9 cellular contexts compared by ENCODE assay signal in the genomic region with DNA sequence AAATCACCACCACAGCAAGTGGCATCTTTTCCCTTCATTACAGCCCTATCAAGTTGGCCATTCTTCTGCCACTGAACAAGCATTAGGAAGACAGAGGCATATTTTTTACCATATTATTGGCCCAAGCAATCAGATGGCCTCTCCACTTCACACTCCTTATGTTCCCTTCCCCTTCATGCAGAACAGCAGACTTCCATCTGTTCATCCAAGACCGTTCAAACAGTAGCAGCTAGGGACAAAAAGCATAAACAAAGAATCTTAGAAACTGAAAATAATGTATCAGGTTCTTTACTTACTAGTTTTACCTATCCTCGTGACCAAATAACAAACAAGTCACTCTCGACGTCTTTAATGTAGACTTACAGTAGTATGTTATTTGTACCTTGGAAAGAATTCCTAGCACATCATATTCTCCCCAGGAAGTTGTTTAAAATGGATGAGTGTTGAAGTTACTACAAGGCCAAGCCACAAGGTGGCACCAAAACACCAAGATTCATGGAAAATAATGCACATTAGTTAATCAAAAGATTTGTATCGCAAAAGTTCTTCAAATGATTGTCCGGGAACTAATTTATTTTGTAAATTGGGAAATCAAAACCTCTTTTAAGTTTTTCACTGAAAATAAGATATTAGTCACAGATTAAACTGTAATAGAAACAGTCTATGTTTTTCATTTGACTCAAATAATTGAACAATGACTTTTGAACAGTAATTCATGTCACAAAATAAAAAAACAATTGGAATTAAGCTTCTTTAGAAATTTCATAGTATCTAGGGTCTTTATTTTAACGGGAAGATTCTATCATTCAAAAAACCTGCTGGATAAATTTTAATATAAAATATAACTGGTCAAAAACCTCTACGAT.
A peak's percentile ranks its signal among the peaks of the same experiment; 100 is the strongest.
DNase-seq lines count a peak whose midpoint lies in the region; ATAC-seq, FAIRE-seq and TF ChIP-seq lines count a peak whose summit lies in the region.
"Had no signal": no experiment of that assay in that cellular context is flagged by ENCODE, and none has a peak within 500 bp of the region (broad histone marks: within the 10 kb centered on the region; RNA-seq: fewer than 3 reads in every experiment).

No MANE protein-coding gene starts in this region.

- peaks cover 15% of the 10 kb centered on the region for H3K36me3 Mint-ChIP-seq in brain

- no peaks in the 10 kb centered on the region for H3K9me3 Mint-ChIP-seq in brain

- H3F3A ChIP-seq in MM.1S (ENCODE audit: insufficient read depth, low read length): no peaks in the 10 kb centered on the region
- H3F3A ChIP-seq in SK-N-SH (replicated peaks; ENCODE audit: insufficient read depth): no peaks in the 10 kb centered on the region

- H3K9me2 ChIP-seq in MM.1S (replicated peaks; ENCODE audit: insufficient read depth, low read length) (no peaks in the 10 kb centered on the region), SK-N-SH (no peaks in the 10 kb centered on the region)

- POLR2A ChIA-PET in SK-N-SH (lab: Yijun Ruan, JAX): no interaction called here

- H3K27ac ChIP-seq in MM.1S (ENCODE audit: low read length) (no peak overlapping the region), SK-N-SH (ENCODE audit: low read depth in 2 of 2, low read length in 1 of 2) (no peak overlapping the region), kidney (ENCODE audit: low read depth in 2 of 2, low read length in 2 of 2) (no peak overlapping the region)
- H3K27ac ChIP-seq: BLaER1 had no signal

- H3K27me3 Mint-ChIP-seq in brain: no peaks in the 10 kb centered on the region

- ATAC-seq in GM19455 (IDR thresholded peaks at IDR 0.05; ENCODE audit: unreplicated experiment): no peak

- DNase-seq in NCI-H2081 (lab: John Stamatoyannopoulos, UW) (peak; percentile 56 to 70), NCI-H2081 treated with DMSO at 0.1 percent for 48 hours (lab: John Stamatoyannopoulos, UW) (no peak), MM.1S (peak; percentile 41), SK-N-SH (peak; percentile 41), kidney (no peak)
- peak; percentile 42 for DNase-seq in stimulated activated CD4-positive, alpha-beta T cell treated with anti-CD3 and anti-CD28 coated beads, Interleukin-4, amount 100 ng/mL, for 1 hour

- CTCF ChIA-PET in SK-N-SH (lab: Yijun Ruan, JAX): interaction anchor here (0.8 to 2.3 kb wide), 26 partner anchors 9 to 737 kb away, joined by 3 to 17 read pairs (median 3); a partner anchor contains a TSS

- intact Hi-C loops in kidney (cut with DNase I): loop anchor here (5.0 kb wide), 1 partner anchor 720 kb away; no protein-coding TSS in a partner anchor

- no peaks in the 10 kb centered on the region for H3K79me2 ChIP-seq in MM.1S (ENCODE audit: low read length)
- no peaks in the 10 kb centered on the region for H3K79me2 ChIP-seq in SK-N-SH (ENCODE audit: insufficient read depth)

- peaks cover 8% of the 10 kb centered on the region for H3K4me1 Mint-ChIP-seq in brain

- H3K4me3 Mint-ChIP-seq in brain: peak overlapping the region in 2 of 5 experiments; percentile 1 to 34

- no peak for TF ChIP-seq EP300 in SK-N-SH (IDR thresholded peaks at IDR 0.05; ENCODE audit: borderline replicate concordance in 1 of 2, low read depth in 1 of 2, low read length in 1 of 2)

- no peak overlapping the region for H3K4me2 ChIP-seq in MM.1S (ENCODE audit: low read depth, low read length)
- H3K4me2 ChIP-seq in SK-N-SH: no peak overlapping the region
- H3K4me2 ChIP-seq: BLaER1 had no signal

- TF ChIP-seq CTCF in MM.1S (IDR thresholded peaks at IDR 0.05; ENCODE audit: low read length) (peak; percentile 81), SK-N-SH (IDR thresholded peaks at IDR 0.05) (peak; percentile 99), brain (conservative IDR thresholded peaks at IDR 0.05) (peak; percentile 92 to 96), kidney (IDR thresholded peaks at IDR 0.05; ENCODE audit: borderline replicate concordance, extremely low read depth, insufficient read depth) (peak; percentile 81)

- no peaks in the 10 kb centered on the region for H3K27me3 ChIP-seq in MM.1S (replicated peaks; ENCODE audit: insufficient read depth, low read length)
- no peaks in the 10 kb centered on the region for H3K27me3 ChIP-seq in SK-N-SH (ENCODE audit: insufficient read depth)
- H3K27me3 ChIP-seq: BLaER1 had no signal

- TF ChIP-seq RAD21 in SK-N-SH (IDR thresholded peaks at IDR 0.05; ENCODE audit: low read length): peak; percentile 95

- H3K9me3 ChIP-seq in MM.1S (replicated peaks; ENCODE audit: insufficient read depth, low read length) (no peaks in the 10 kb centered on the region), SK-N-SH (no peaks in the 10 kb centered on the region), kidney (ENCODE audit: control insufficient read depth in 1 of 2, low read length in 2 of 2) (no peaks in the 10 kb centered on the region)
- H3K9me3 ChIP-seq: BLaER1 had no signal

- 26% methylated on average over 8 of the region's 8 CpGs for WGBS in SK-N-SH (ENCODE audit: low lambda C conversion rate)

- peak overlapping the region; percentile 19 to 88 (median 82) for H3K27ac Mint-ChIP-seq in brain

- H2AFZ ChIP-seq in MM.1S (ENCODE audit: low read length) (no peak overlapping the region), SK-N-SH (ENCODE audit: low read depth) (no peak overlapping the region)

- peak; percentile 98 for FAIRE-seq in kidney (lab: Jason Lieb, UNC)

- H4K20me1 ChIP-seq in MM.1S (ENCODE audit: insufficient read depth, low read length) (no peaks in the 10 kb centered on the region), SK-N-SH (ENCODE audit: insufficient read depth) (no peaks in the 10 kb centered on the region)
- H4K20me1 ChIP-seq: BLaER1 had no signal

- H3K4me3 ChIP-seq in MM.1S (ENCODE audit: low read length) (no peak overlapping the region), SK-N-SH (ENCODE audit: low read depth in 2 of 2, low read length in 1 of 2) (no peak overlapping the region), kidney (ENCODE audit: low read length in 2 of 2) (no peak overlapping the region)
- H3K4me3 ChIP-seq: BLaER1 had no signal

- H3K9ac ChIP-seq in MM.1S (ENCODE audit: low read length) (no peak overlapping the region), SK-N-SH (no peak overlapping the region), kidney (ENCODE audit: low read length in 2 of 2) (no peak overlapping the region)

- H3K4me1 ChIP-seq in MM.1S (ENCODE audit: low read length): no peaks in the 10 kb centered on the region
- no peaks in the 10 kb centered on the region; a peak in 1 of 4 replicates for H3K4me1 ChIP-seq in SK-N-SH (ENCODE audit: control insufficient read depth in 1 of 2, insufficient read depth in 2 of 2, low read depth in 1 of 2, low read length in 1 of 2)
- H3K4me1 ChIP-seq in kidney (ENCODE audit: control insufficient read depth in 1 of 2, insufficient read depth in 1 of 2, low read depth in 1 of 2, low read length in 2 of 2): no peaks in the 10 kb centered on the region

- H3K36me3 ChIP-seq in MM.1S (replicated peaks; ENCODE audit: insufficient read depth, low read length) (no peaks in the 10 kb centered on the region; the same call in 1 of the 2 replicates), SK-N-SH (replicated peaks in 1 of 2; ENCODE audit: control insufficient read depth in 1 of 2, insufficient read depth in 2 of 2, low read length in 1 of 2) (peaks cover 12 to 34% of the 10 kb centered on the region in 2 experiments), kidney (ENCODE audit: control insufficient read depth in 1 of 2, insufficient read depth in 2 of 2, low read length in 2 of 2) (peaks cover 3 to 10% of the 10 kb centered on the region in 2 donors)

TF ChIP-seq in SK-N-SH, 30 proteins besides CTCF, POLR2A, EP300 and RAD21:
- TF ChIP-seq, protein P1, sequence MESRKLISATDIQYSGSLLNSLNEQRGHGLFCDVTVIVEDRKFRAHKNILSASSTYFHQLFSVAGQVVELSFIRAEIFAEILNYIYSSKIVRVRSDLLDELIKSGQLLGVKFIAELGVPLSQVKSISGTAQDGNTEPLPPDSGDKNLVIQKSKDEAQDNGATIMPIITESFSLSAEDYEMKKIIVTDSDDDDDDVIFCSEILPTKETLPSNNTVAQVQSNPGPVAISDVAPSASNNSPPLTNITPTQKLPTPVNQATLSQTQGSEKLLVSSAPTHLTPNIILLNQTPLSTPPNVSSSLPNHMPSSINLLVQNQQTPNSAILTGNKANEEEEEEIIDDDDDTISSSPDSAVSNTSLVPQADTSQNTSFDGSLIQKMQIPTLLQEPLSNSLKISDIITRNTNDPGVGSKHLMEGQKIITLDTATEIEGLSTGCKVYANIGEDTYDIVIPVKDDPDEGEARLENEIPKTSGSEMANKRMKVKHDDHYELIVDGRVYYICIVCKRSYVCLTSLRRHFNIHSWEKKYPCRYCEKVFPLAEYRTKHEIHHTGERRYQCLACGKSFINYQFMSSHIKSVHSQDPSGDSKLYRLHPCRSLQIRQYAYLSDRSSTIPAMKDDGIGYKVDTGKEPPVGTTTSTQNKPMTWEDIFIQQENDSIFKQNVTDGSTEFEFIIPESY (IDR thresholded peaks at IDR 0.05; ENCODE audit: borderline replicate concordance, low read depth): no peak
- TF ChIP-seq ELF1 (IDR thresholded peaks at IDR 0.05) (no peak), SMC3 (IDR thresholded peaks at IDR 0.05; ENCODE audit: low read depth, low read length) (peak; percentile 79), NRF1 (IDR thresholded peaks at IDR 0.05; ENCODE audit: low read depth, low read length) (0 out of 2 replicates have a peak, but pooled peaks have one; percentile 3), GATA2 (CRISPR knock-in tag; IDR thresholded peaks at IDR 0.05) (no peak), RFX5 (IDR thresholded peaks at IDR 0.05; ENCODE audit: low read length) (0 out of 2 replicates have a peak, but pooled peaks have one; percentile 29)
- TF ChIP-seq, protein P2, sequence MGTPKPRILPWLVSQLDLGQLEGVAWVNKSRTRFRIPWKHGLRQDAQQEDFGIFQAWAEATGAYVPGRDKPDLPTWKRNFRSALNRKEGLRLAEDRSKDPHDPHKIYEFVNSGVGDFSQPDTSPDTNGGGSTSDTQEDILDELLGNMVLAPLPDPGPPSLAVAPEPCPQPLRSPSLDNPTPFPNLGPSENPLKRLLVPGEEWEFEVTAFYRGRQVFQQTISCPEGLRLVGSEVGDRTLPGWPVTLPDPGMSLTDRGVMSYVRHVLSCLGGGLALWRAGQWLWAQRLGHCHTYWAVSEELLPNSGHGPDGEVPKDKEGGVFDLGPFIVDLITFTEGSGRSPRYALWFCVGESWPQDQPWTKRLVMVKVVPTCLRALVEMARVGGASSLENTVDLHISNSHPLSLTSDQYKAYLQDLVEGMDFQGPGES (IDR thresholded peaks at IDR 0.05; ENCODE audit: low read depth, low read length): no peak

Comparison
In these comparisons a context has a peak if more than half of its experiments do, and no peak if none do; other contexts are left out.
1. DNase-seq: peak in NCI-H2081 (2 of 2), MM.1S (single experiment), SK-N-SH (single experiment) and stimulated activated CD4-positive, alpha-beta T cell treated with anti-CD3 and anti-CD28 coated beads, Interleukin-4, amount 100 ng/mL, for 1 hour (single experiment); none in NCI-H2081 treated with DMSO at 0.1 percent for 48 hours (single experiment) and kidney (single experiment).
2. Peak in every context shown above with its lines, with median percentiles within 50 percentile points of each other: CTCF ChIP-seq.